Comparison of ENCODE assay signal across 8 cellular contexts in the genomic region with DNA sequence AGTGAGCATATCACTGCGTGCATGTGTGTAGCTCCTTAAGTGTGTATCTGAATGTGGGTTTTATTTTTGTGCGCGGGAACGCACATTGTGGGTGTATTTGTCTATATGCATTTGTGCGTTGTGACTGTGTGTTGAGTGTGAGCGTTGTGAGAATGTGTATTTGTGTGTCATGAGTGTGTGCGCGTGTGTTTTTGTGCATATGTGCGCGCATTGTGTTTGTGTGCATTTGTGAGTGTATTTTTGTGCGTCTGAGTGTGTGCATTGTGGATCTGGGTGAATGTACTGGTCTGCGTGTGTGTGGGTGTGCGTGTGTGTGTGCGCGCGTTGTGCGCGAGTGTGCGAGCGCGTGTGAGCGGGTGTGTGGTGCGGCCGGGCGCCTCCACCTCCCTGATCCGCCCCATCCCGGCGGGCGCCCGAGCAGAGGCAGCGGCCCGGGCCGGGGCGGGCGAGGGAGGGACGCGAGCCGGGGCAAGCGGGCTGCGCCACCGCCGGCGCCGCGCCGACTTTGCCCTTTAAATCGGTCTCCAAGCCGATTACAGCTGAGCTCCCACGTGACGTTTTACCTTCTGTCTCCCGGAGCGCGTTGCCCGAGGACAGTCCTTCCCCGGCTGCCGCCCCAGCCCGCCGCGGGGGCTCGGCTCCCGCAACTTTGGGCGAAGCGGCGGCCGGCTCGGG. TPM values are rescaled to one million over a fixed set of nuclear protein-coding genes. Genes with fewer than 3 reads are reported as not detected.
A peak's percentile ranks its signal among the peaks of the same experiment; 100 is the strongest.
DNase-seq lines count a peak whose midpoint lies in the region; ATAC-seq and TF ChIP-seq lines count a peak whose summit lies in the region.

RASGRF2 (plus strand) TSS at position 596 of the 675 bp plus-strand sequence. CDS start 376 bp downstream, outside the sequence.

- DNase-seq in CD8-positive, alpha-beta memory T cell: peak in 4 of 5 donors; percentile 27 to 61 (median 48)
- DNase-seq in Peyer's patch (peak; percentile 20 to 78 (median 78)), globus pallidus (ENCODE audit: low spot score) (peak; percentile 39), omental fat pad (ENCODE audit: low spot score) (no peak), tibial artery (no peak)
- DNase-seq in activated naive CD4-positive, alpha-beta T cell treated with anti-CD3 and anti-CD28 coated beads for 36 hours: peak; percentile 71

- H3K4me3 ChIP-seq in CD8-positive, alpha-beta memory T cell (ENCODE audit: low read length): peak within 1 kb of the TSS; percentile 62
- peak within 1 kb of the TSS; percentile 47 to 70 (median 55) for H3K4me3 ChIP-seq in Peyer's patch
- peak within 1 kb of the TSS; percentile 44 to 49 for H3K4me3 ChIP-seq in tibial artery

- H3K27ac ChIP-seq in CD8-positive, alpha-beta memory T cell (ENCODE audit: low read depth, low read length): no peak within 1 kb of the TSS
- H3K27ac ChIP-seq in Peyer's patch: peak within 1 kb of the TSS; percentile 57 to 77 (median 62)
- peak within 1 kb of the TSS; percentile 15 to 52 for H3K27ac ChIP-seq in tibial artery

- CTCF ChIA-PET in CD8-positive, alpha-beta memory T cell (lab: Charles Lee): interaction anchor here (1.0 to 3.9 kb wide), 9 partner anchors 15 to 148 kb away, joined by 3 to 19 read pairs (median 4); no protein-coding TSS in a partner anchor
- CTCF ChIA-PET in activated naive CD4-positive, alpha-beta T cell treated with anti-CD3 and anti-CD28 coated beads for 36 hours (lab: Charles Lee): interaction anchor here (0.6 to 1.7 kb wide), 4 partner anchors 50 to 148 kb away, joined by 3 to 12 read pairs (median 3); no protein-coding TSS in a partner anchor

- no peaks in the 10 kb centered on the region for H3K9me3 ChIP-seq in CD8-positive, alpha-beta memory T cell (ENCODE audit: low read length)
- H3K9me3 ChIP-seq in Peyer's patch: no peaks in the 10 kb centered on the region
- no peaks in the 10 kb centered on the region for H3K9me3 ChIP-seq in tibial artery

- peak; percentile 39 for ATAC-seq in omental fat pad (ENCODE audit: low FRiP score)
- no peak for ATAC-seq in GM21381 (IDR thresholded peaks at IDR 0.05; ENCODE audit: unreplicated experiment)
- ATAC-seq in GM18858 (IDR thresholded peaks at IDR 0.05; ENCODE audit: unreplicated experiment): no peak

- H3K36me3 ChIP-seq in CD8-positive, alpha-beta memory T cell (ENCODE audit: insufficient read depth, low read length): no peaks in the 10 kb centered on the region
- no peaks in the 10 kb centered on the region for H3K36me3 ChIP-seq in Peyer's patch
- no peaks in the 10 kb centered on the region for H3K36me3 ChIP-seq in tibial artery

- TF ChIP-seq POLR2A in Peyer's patch (IDR thresholded peaks at IDR 0.05): peak in 1 of 2 donors; percentile 27

- peak within 1 kb of the TSS; percentile 85 to 99 (median 95) for H3K4me3 Mint-ChIP-seq in CD8-positive, alpha-beta memory T cell
- peak within 1 kb of the TSS; percentile 80 for H3K4me3 Mint-ChIP-seq in activated naive CD4-positive, alpha-beta T cell treated with anti-CD3 and anti-CD28 coated beads for 36 hours

- TF ChIP-seq CTCF in Peyer's patch (IDR thresholded peaks at IDR 0.05): no peak
- TF ChIP-seq CTCF in omental fat pad (IDR thresholded peaks at IDR 0.05): no peak
- no peak for TF ChIP-seq CTCF in tibial artery (IDR thresholded peaks at IDR 0.05)

- H3K4me1 ChIP-seq in CD8-positive, alpha-beta memory T cell (ENCODE audit: insufficient read depth, low read length): peaks cover 51% of the 10 kb centered on the region
- H3K4me1 ChIP-seq in Peyer's patch (peaks cover 0 to 8% (median 3%) of the 10 kb centered on the region in 4 donors), tibial artery (peaks cover 0 to 15% (median 9%) of the 10 kb centered on the region in 4 donors)

- H3K27me3 ChIP-seq in CD8-positive, alpha-beta memory T cell (ENCODE audit: insufficient read depth, low read length, poor library complexity, severe bottlenecking): no peaks in the 10 kb centered on the region
- H3K27me3 ChIP-seq in Peyer's patch (no peaks in the 10 kb centered on the region), tibial artery (peaks cover 0 to 27% of the 10 kb centered on the region in 2 donors)

- H3K9me3 Mint-ChIP-seq in CD8-positive, alpha-beta memory T cell: no peaks in the 10 kb centered on the region
- H3K9me3 Mint-ChIP-seq in activated naive CD4-positive, alpha-beta T cell treated with anti-CD3 and anti-CD28 coated beads for 36 hours: no peaks in the 10 kb centered on the region

- H3K36me3 Mint-ChIP-seq in CD8-positive, alpha-beta memory T cell: peaks cover 0 to 10% (median 0%) of the 10 kb centered on the region in 3 donors
- H3K36me3 Mint-ChIP-seq in activated naive CD4-positive, alpha-beta T cell treated with anti-CD3 and anti-CD28 coated beads for 36 hours (ENCODE audit: low read depth): no peaks in the 10 kb centered on the region

- H3K4me1 Mint-ChIP-seq in CD8-positive, alpha-beta memory T cell: peaks cover 46 to 63% (median 60%) of the 10 kb centered on the region in 3 donors
- H3K4me1 Mint-ChIP-seq in activated naive CD4-positive, alpha-beta T cell treated with anti-CD3 and anti-CD28 coated beads for 36 hours (ENCODE audit: low read depth): peaks cover 52% of the 10 kb centered on the region

- H3K27me3 Mint-ChIP-seq in CD8-positive, alpha-beta memory T cell: peaks cover 4 to 5% of the 10 kb centered on the region in 2 donors
- H3K27me3 Mint-ChIP-seq in activated naive CD4-positive, alpha-beta T cell treated with anti-CD3 and anti-CD28 coated beads for 36 hours (ENCODE audit: low read depth): no peaks in the 10 kb centered on the region

- POLR2A ChIA-PET in CD8-positive, alpha-beta memory T cell (lab: Charles Lee): interaction anchor here (1.4 to 2.0 kb wide), 3 partner anchors 47 to 305 kb away, joined by 3 to 10 read pairs (median 3); partner anchors contain the start of gene DHFR

- intact Hi-C loops in activated naive CD4-positive, alpha-beta T cell treated with anti-CD3 and anti-CD28 coated beads for 36 hours (cut with micrococcal nuclease): loop anchor here (1.0 to 5.0 kb wide), 5 partner anchors 93 to 471 kb away; partner anchors contain the start of gene FAM151B
- intact Hi-C loops in tibial artery (cut with DNase I; ENCODE audit: low total_unique reads): no loop called here

- peak within 1 kb of the TSS; percentile 62 to 95 (median 87) for H3K27ac Mint-ChIP-seq in CD8-positive, alpha-beta memory T cell
- H3K27ac Mint-ChIP-seq in activated naive CD4-positive, alpha-beta T cell treated with anti-CD3 and anti-CD28 coated beads for 36 hours: peak within 1 kb of the TSS; percentile 61

RNA-seq across cellular contexts. Expression of gene RASGRF2, which starts in this region (rescaled TPM):
- total RNA-seq in CD8-positive, alpha-beta memory T cell: 10 to 100 TPM; 11.1 to 13.5 TPM
- polyA plus RNA-seq in CD8-positive, alpha-beta memory T cell: 13.4 TPM
- 10 to 100 TPM in 2 of 4 donors, 1 to 10 TPM in 2; 6.0 to 17.3 (median 8.7) TPM for total RNA-seq in Peyer's patch
- 10 to 100 TPM in 1 of 2 experiments, 1 to 10 TPM in 1; 9.2 to 10.8 TPM for total RNA-seq in activated naive CD4-positive, alpha-beta T cell treated with anti-CD3 and anti-CD28 coated beads for 36 hours
- total RNA-seq in omental fat pad: 10 to 100 TPM; 13.0 to 45.9 (median 20.0) TPM

Comparison
In these comparisons a context has a peak if more than half of its experiments do, and no peak if none do; other contexts are left out.
1. DNase-seq: peak in CD8-positive, alpha-beta memory T cell (4 of 5), Peyer's patch (3 of 3), activated naive CD4-positive, alpha-beta T cell treated with anti-CD3 and anti-CD28 coated beads for 36 hours (single experiment) and globus pallidus (single experiment); none in omental fat pad (single experiment) and tibial artery (0 of 2).
2. Peak in every context shown above with its lines, with median percentiles within 50 percentile points of each other: H3K4me3 ChIP-seq.